In genomic region chr2:187379869-187380268, GRCh38 we compare ENCODE assay signal across 26 cellular contexts.
"Had no signal": no experiment of that assay in that cellular context is flagged by ENCODE, and none has a peak within 500 bp of the region (broad histone marks: within the 10 kb centered on the region; RNA-seq: fewer than 3 reads in every experiment).

No MANE protein-coding gene starts in this region.

- H3K27me3 Mint-ChIP-seq: effector memory CD8-positive, alpha-beta T cell; naive thymus-derived CD4-positive, alpha-beta T cell had no signal

- H3K4me1 Mint-ChIP-seq: naive thymus-derived CD4-positive, alpha-beta T cell; nephron; neural progenitor cell; stimulated activated effector memory CD8-positive, alpha-beta T cell treated with anti-CD3 and anti-CD28 coated beads, Interleukin-12 subunit alpha, Interleukin-12 subunit beta, amount 100 ng/mL, for 72 hours had no signal

- ATAC-seq: effector memory CD8-positive, alpha-beta T cell; esophagus mucosa; foreskin keratinocyte; gastroesophageal sphincter; heart left ventricle; left lobe of liver; naive thymus-derived CD4-positive, alpha-beta T cell; sciatic nerve; stimulated activated effector memory CD8-positive, alpha-beta T cell treated with anti-CD3 and anti-CD28 coated beads, Interleukin-12 subunit alpha, Interleukin-12 subunit beta, amount 100 ng/mL, for 72 hours had no signal

- H3K27me3 ChIP-seq: foreskin keratinocyte, gastroesophageal sphincter, heart left ventricle, neural progenitor cell, right atrium auricular region, stomach, thyroid gland had no signal

- H3K9me3 Mint-ChIP-seq: naive thymus-derived CD4-positive, alpha-beta T cell; nephron; neural progenitor cell had no signal

- H3K27ac ChIP-seq: foreskin keratinocyte, gastroesophageal sphincter, heart left ventricle, neural progenitor cell, prostate gland, right atrium auricular region, stomach, thyroid gland had no signal

- H3K9ac ChIP-seq: neural progenitor cell had no signal

- H3K27ac Mint-ChIP-seq: effector memory CD8-positive, alpha-beta T cell; naive thymus-derived CD4-positive, alpha-beta T cell; nephron; neural progenitor cell; stimulated activated effector memory CD8-positive, alpha-beta T cell treated with anti-CD3 and anti-CD28 coated beads, Interleukin-12 subunit alpha, Interleukin-12 subunit beta, amount 100 ng/mL, for 72 hours had no signal

- H3K4me1 ChIP-seq: foreskin keratinocyte, gastroesophageal sphincter, neural progenitor cell, prostate gland, right atrium auricular region, stomach, thyroid gland had no signal

- H3K9me3 ChIP-seq: gastroesophageal sphincter, prostate gland, stomach, thyroid gland had no signal

- DNase-seq: cortex of kidney; effector memory CD8-positive, alpha-beta T cell; foreskin keratinocyte; heart left ventricle; hippocampal formation; kidney; mesenchymal stem cell; midbrain; naive thymus-derived CD4-positive, alpha-beta T cell; stimulated activated CD4-positive, alpha-beta T cell treated with anti-CD3 and anti-CD28 coated beads, Interleukin-2, amount 100 ng/mL, for 24 hours; stimulated activated CD4-positive, alpha-beta T cell treated with anti-CD3 and anti-CD28 coated beads, Interleukin-4, amount 100 ng/mL, for 24 hours; stimulated activated naive CD4-positive, alpha-beta T cell treated with Interleukin-2 at 50 U/mL for 16 hours; stomach; thyroid gland; trophoblast cell had no signal

- H3K4me2 ChIP-seq: neural progenitor cell, smooth muscle cell had no signal

- H2AFZ ChIP-seq: neural progenitor cell had no signal

- H3K36me3 Mint-ChIP-seq: naive thymus-derived CD4-positive, alpha-beta T cell; neural progenitor cell; stimulated activated effector memory CD8-positive, alpha-beta T cell treated with anti-CD3 and anti-CD28 coated beads, Interleukin-12 subunit alpha, Interleukin-12 subunit beta, amount 100 ng/mL, for 72 hours had no signal

- H3K4me3 ChIP-seq: gastroesophageal sphincter, heart left ventricle, lung, neural progenitor cell, prostate gland, right atrium auricular region, smooth muscle cell, stomach, thyroid gland had no signal

- H3K4me3 Mint-ChIP-seq: effector memory CD8-positive, alpha-beta T cell; naive thymus-derived CD4-positive, alpha-beta T cell; nephron; neural progenitor cell; stimulated activated effector memory CD8-positive, alpha-beta T cell treated with anti-CD3 and anti-CD28 coated beads, Interleukin-12 subunit alpha, Interleukin-12 subunit beta, amount 100 ng/mL, for 72 hours had no signal

- H3K36me3 ChIP-seq: gastroesophageal sphincter, neural progenitor cell, prostate gland, right atrium auricular region, stomach, thyroid gland had no signal
